In genomic region chr14:103058209-103059055, GRCh38 we compare ENCODE assay signal across 8 cellular contexts. TPM values are rescaled to one million over a fixed set of nuclear protein-coding genes. Genes with fewer than 3 reads are reported as not detected.
A peak's percentile ranks its signal among the peaks of the same experiment; 100 is the strongest.
DNase-seq lines count a peak whose midpoint lies in the region; ATAC-seq and TF ChIP-seq lines count a peak whose summit lies in the region.

No MANE protein-coding gene starts in this region.

- no peak for TF ChIP-seq RAD21 in liver (IDR thresholded peaks at IDR 0.05)

- H3K36me3 ChIP-seq in body of pancreas (replicated peaks in 1 of 2; ENCODE audit: insufficient read depth in 1 of 2, low read depth in 2 of 2) (no peaks in the 10 kb centered on the region), liver (ENCODE audit: control insufficient read depth in 4 of 4, insufficient read depth in 3 of 4, low read depth in 1 of 4, low read length in 3 of 4) (no peaks in the 10 kb centered on the region), thymus (ENCODE audit: control insufficient read depth, insufficient read depth) (no peaks in the 10 kb centered on the region)

- H3K4me3 ChIP-seq in body of pancreas (peak overlapping the region in 1 of 2 donors; percentile 76), liver (ENCODE audit: low read depth in 1 of 3, low read length in 3 of 3) (peak overlapping the region; percentile 56 to 97 (median 81)), thymus (ENCODE audit: low read length) (peak overlapping the region; percentile 56)

- H3K9ac ChIP-seq in liver (ENCODE audit: low read depth in 1 of 2, low read length in 2 of 2): peak overlapping the region in 1 of 2 donors; percentile 66

- no peaks in the 10 kb centered on the region for H3K36me3 Mint-ChIP-seq in activated CD4-positive, alpha-beta T cell treated with anti-CD3 and anti-CD28 coated beads, Interleukin-2, amount 10 ng/mL, durations not matched to agents 7 days and 5 days (ENCODE audit: low read depth)

- 45 to 66% methylated on average over 31 to 37 of the region's 37 CpGs for WGBS in body of pancreas, 2 donors
- WGBS in liver: 54% methylated on average over 37 of the region's 37 CpGs
- 58% methylated on average over 37 of the region's 37 CpGs for WGBS in thymus

- H3K27ac Mint-ChIP-seq in activated CD4-positive, alpha-beta T cell treated with anti-CD3 and anti-CD28 coated beads, Interleukin-2, amount 10 ng/mL, durations not matched to agents 7 days and 5 days: no peak overlapping the region

- CTCF ChIA-PET in activated CD4-positive, alpha-beta T cell treated with anti-CD3 and anti-CD28 coated beads, Interleukin-2, amount 10 ng/mL, durations not matched to agents 7 days and 5 days (lab: Charles Lee): interaction anchor here (0.8 kb wide), 1 partner anchor 8 kb away, joined by 3 read pairs; no protein-coding TSS in a partner anchor

- no peak for TF ChIP-seq POLR2A in body of pancreas (IDR thresholded peaks at IDR 0.05)

- no peaks in the 10 kb centered on the region for H3K9me3 Mint-ChIP-seq in activated CD4-positive, alpha-beta T cell treated with anti-CD3 and anti-CD28 coated beads, Interleukin-2, amount 10 ng/mL, durations not matched to agents 7 days and 5 days

- POLR2A ChIA-PET in activated CD4-positive, alpha-beta T cell treated with anti-CD3 and anti-CD28 coated beads, Interleukin-2, amount 10 ng/mL, durations not matched to agents 7 days and 5 days (lab: Charles Lee): no interaction called here

- no peaks in the 10 kb centered on the region for H3K4me1 Mint-ChIP-seq in activated CD4-positive, alpha-beta T cell treated with anti-CD3 and anti-CD28 coated beads, Interleukin-2, amount 10 ng/mL, durations not matched to agents 7 days and 5 days

- TF ChIP-seq CTCF in body of pancreas (IDR thresholded peaks at IDR 0.05) (no peak), liver (IDR thresholded peaks at IDR 0.05; ENCODE audit: low read depth, low read length, missing input control) (no peak)

- H3K9me3 ChIP-seq in body of pancreas: no peaks in the 10 kb centered on the region
- no peaks in the 10 kb centered on the region for H3K9me3 ChIP-seq in liver (ENCODE audit: control insufficient read depth in 4 of 4, low read length in 3 of 4)
- no peaks in the 10 kb centered on the region for H3K9me3 ChIP-seq in thymus (ENCODE audit: control insufficient read depth)

- no peak for DNase-seq in activated CD4-positive, alpha-beta T cell treated with anti-CD3 and anti-CD28 coated beads, Interleukin-2, amount 10 ng/mL, durations not matched to agents 7 days and 5 days
- DNase-seq in activated CD4-positive, alpha-beta T cell treated with anti-CD3 and anti-CD28 coated beads for 1 hour: no peak
- DNase-seq in body of pancreas (no peak), NCI-H1105 treated with DMSO at 0.1 percent for 48 hours (lab: John Stamatoyannopoulos, UW) (no peak), COLO668 (lab: John Stamatoyannopoulos, UW; ENCODE audit: unreplicated experiment) (no peak)

- H3K27me3 ChIP-seq in body of pancreas (no peaks in the 10 kb centered on the region), liver (ENCODE audit: control insufficient read depth in 4 of 4, insufficient read depth in 4 of 4, low read length in 3 of 4) (no peaks in the 10 kb centered on the region), thymus (ENCODE audit: control insufficient read depth, insufficient read depth) (peaks cover 51% of the 10 kb centered on the region)

- H3K4me3 Mint-ChIP-seq in activated CD4-positive, alpha-beta T cell treated with anti-CD3 and anti-CD28 coated beads, Interleukin-2, amount 10 ng/mL, durations not matched to agents 7 days and 5 days: peak overlapping the region; percentile 61

- ATAC-seq in body of pancreas (no peak), HG02678 (IDR thresholded peaks at IDR 0.05; ENCODE audit: unreplicated experiment) (no peak)

- peaks cover 52% of the 10 kb centered on the region for H3K27me3 Mint-ChIP-seq in activated CD4-positive, alpha-beta T cell treated with anti-CD3 and anti-CD28 coated beads, Interleukin-2, amount 10 ng/mL, durations not matched to agents 7 days and 5 days

- peaks cover 37% of the 10 kb centered on the region for H3K4me1 ChIP-seq in body of pancreas
- H3K4me1 ChIP-seq in liver (ENCODE audit: control insufficient read depth in 4 of 4, insufficient read depth in 4 of 4, low read length in 3 of 4): peaks cover 9 to 37% (median 26%) of the 10 kb centered on the region in 4 donors
- H3K4me1 ChIP-seq in thymus (ENCODE audit: control insufficient read depth, insufficient read depth, low read length): no peaks in the 10 kb centered on the region

- peak overlapping the region; percentile 15 to 85 (median 78) for H3K27ac ChIP-seq in body of pancreas
- H3K27ac ChIP-seq in liver (ENCODE audit: low read depth in 1 of 2, low read length in 2 of 2): peak overlapping the region; percentile 44 to 79
- H3K27ac ChIP-seq in thymus (ENCODE audit: low read depth): no peak overlapping the region

- intact Hi-C loops in body of pancreas (cut with DNase I): no loop called here

TF ChIP-seq in liver, 16 proteins besides CTCF, POLR2A, EP300 and RAD21:
- TF ChIP-seq REST (IDR thresholded peaks at IDR 0.05) (no peak), FOXA2 (IDR thresholded peaks at IDR 0.05) (no peak), SP1 (IDR thresholded peaks at IDR 0.05) (no peak)

RNA-seq across cellular contexts. Expression of gene CDC42BPB, which starts 1.1 kb away (rescaled TPM):
- 1 to 10 TPM in 1 of 2 experiments, under 1 TPM in 1; 0.81 to 1.1 TPM for total RNA-seq in activated CD4-positive, alpha-beta T cell treated with anti-CD3 and anti-CD28 coated beads, Interleukin-2, amount 10 ng/mL, durations not matched to agents 7 days and 5 days
- 100 to 1,000 TPM in 1 of 2 donors, 10 to 100 TPM in 1; 66.2 to 102 TPM for total RNA-seq in body of pancreas
- total RNA-seq in liver: 10 to 100 TPM; 35.2 to 78.7 TPM
- polyA plus RNA-seq in liver: 10 to 100 TPM in 1 of 2 donors, 1 to 10 TPM in 1; 4.1 to 24.3 TPM
- 16.3 TPM for polyA plus RNA-seq in thymus

RNA-seq across cellular contexts. Expression of gene LBHD2, which starts 25.6 kb away (rescaled TPM):
- not detected for total RNA-seq in activated CD4-positive, alpha-beta T cell treated with anti-CD3 and anti-CD28 coated beads, Interleukin-2, amount 10 ng/mL, durations not matched to agents 7 days and 5 days
- total RNA-seq in body of pancreas (not detected), liver (under 1 TPM in 1 of 2 donors, not detected in 1; 0.47 TPM)
- polyA plus RNA-seq in liver (under 1 TPM in 1 of 2 donors, not detected in 1; 0.53 TPM), thymus (0.75 TPM)

RNA-seq across cellular contexts. Expression of gene EXOC3L4, which starts 36.1 kb away (rescaled TPM):
- not detected for total RNA-seq in activated CD4-positive, alpha-beta T cell treated with anti-CD3 and anti-CD28 coated beads, Interleukin-2, amount 10 ng/mL, durations not matched to agents 7 days and 5 days
- total RNA-seq in body of pancreas: 1 to 10 TPM in 1 of 2 donors, under 1 TPM in 1; 0.66 to 1.8 TPM
- total RNA-seq in liver: 10 to 100 TPM; 46.8 to 77.8 TPM
- polyA plus RNA-seq in liver: 10 to 100 TPM; 24.0 to 26.6 TPM
- 83.7 TPM for polyA plus RNA-seq in thymus

Comparison
In these comparisons a context has a peak if more than half of its experiments do, and no peak if none do; other contexts are left out.
1. RNA of gene CDC42BPB, which starts 1.1 kb away (total RNA-seq): 66.2 to 102 TPM in body of pancreas and 35.2 to 78.7 TPM in liver; 0.81 to 1.1 TPM in activated CD4-positive, alpha-beta T cell treated with anti-CD3 and anti-CD28 coated beads, Interleukin-2, amount 10 ng/mL, durations not matched to agents 7 days and 5 days; every median in the first group is over 10 times any median in the second.
2. RNA of gene EXOC3L4, which starts 36.1 kb away (total RNA-seq): 46.8 to 77.8 TPM in liver; 0.66 to 1.8 TPM in body of pancreas and not detected in activated CD4-positive, alpha-beta T cell treated with anti-CD3 and anti-CD28 coated beads, Interleukin-2, amount 10 ng/mL, durations not matched to agents 7 days and 5 days; every median in the first group is over 10 times any median in the second.